ENCODE assay signal across 9 cellular contexts in the genomic region with DNA sequence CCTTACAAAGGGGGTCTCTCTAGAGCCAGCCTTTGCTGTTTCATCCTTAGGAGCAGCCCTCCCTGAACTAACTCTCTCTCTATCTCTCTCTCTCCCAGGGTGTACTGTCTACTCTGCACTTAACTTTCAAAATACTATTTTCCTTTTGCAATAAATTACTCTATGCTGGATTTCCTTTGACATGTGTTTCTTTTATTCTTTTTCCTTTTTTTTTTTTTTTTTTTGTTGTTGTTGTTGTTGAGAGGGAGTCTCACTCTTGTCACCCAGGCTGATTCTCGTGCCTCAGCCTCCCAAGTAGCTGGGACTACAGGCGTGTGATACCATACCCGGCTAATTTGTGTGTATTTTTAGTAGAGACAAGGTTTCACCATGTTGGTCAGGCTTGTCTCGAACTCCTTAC. TPM values are rescaled to one million over a fixed set of nuclear protein-coding genes. Genes with fewer than 3 reads are reported as not detected.
DNase-seq lines count a peak whose midpoint lies in the region; ATAC-seq and TF ChIP-seq lines count a peak whose summit lies in the region.
"Had no signal": no experiment of that assay in that cellular context is flagged by ENCODE, and none has a peak within 500 bp of the region (broad histone marks: within the 10 kb centered on the region; RNA-seq: fewer than 3 reads in every experiment).

No MANE protein-coding gene starts in this region.

- peak overlapping the region in 1 of 2 donors; percentile 88 for H3K4me3 ChIP-seq in CD4-positive, alpha-beta memory T cell (ENCODE audit: low read length in 2 of 2)
- peak overlapping the region; percentile 100; the same call in 1 of the 2 replicates for H3K4me3 ChIP-seq in HUES64 (ENCODE audit: low read length)
- no peak overlapping the region for H3K4me3 ChIP-seq in breast epithelium

- 81% methylated on average over 4 of the region's 4 CpGs for WGBS in HUES64

- ATAC-seq in GM21528 (IDR thresholded peaks at IDR 0.05; ENCODE audit: low FRiP score, unreplicated experiment), result no peak
- ATAC-seq in activated CD4-positive, CD25-positive, alpha-beta regulatory T cell treated with anti-CD3 and anti-CD28 coated beads, Interleukin-2, amount 50 U/mL, for 24 hours, result no peak

- TF ChIP-seq POLR2A in breast epithelium (IDR thresholded peaks at IDR 0.05), result no peak

- no peak for TF ChIP-seq CTCF in breast epithelium (IDR thresholded peaks at IDR 0.05)
- no peak for TF ChIP-seq CTCF in nephron (IDR thresholded peaks at IDR 0.05; ENCODE audit: unreplicated experiment in 3 of 3)

- peak overlapping the region; percentile 84 to 99 (median 91) for H3K27ac Mint-ChIP-seq in CD4-positive, alpha-beta memory T cell
- peak overlapping the region; percentile 83 to 98 (median 91) for H3K27ac Mint-ChIP-seq in nephron

- peaks cover 23 to 52% (median 38%) of the 10 kb centered on the region in 4 donors for H3K4me1 Mint-ChIP-seq in CD4-positive, alpha-beta memory T cell
- peaks cover 41% of the 10 kb centered on the region for H3K4me1 Mint-ChIP-seq in nephron

- no peak overlapping the region for H3K27ac ChIP-seq in CD4-positive, alpha-beta memory T cell (ENCODE audit: low read depth, low read length)
- H3K27ac ChIP-seq in HUES64 (ENCODE audit: low read depth, low read length) (peak overlapping the region; percentile 80; the same call in 1 of the 2 replicates), breast epithelium (peak overlapping the region; percentile 83 to 89)

- peaks cover 3% of the 10 kb centered on the region for H3K36me3 ChIP-seq in CD4-positive, alpha-beta memory T cell (ENCODE audit: insufficient read depth, low read length)
- H3K36me3 ChIP-seq in HUES64 (ENCODE audit: insufficient read depth, low read length), result peaks cover 22% of the 10 kb centered on the region
- no peaks in the 10 kb centered on the region for H3K36me3 ChIP-seq in breast epithelium

- peak overlapping the region in 7 of 8 donors; percentile 80 to 97 (median 87) for H3K4me3 Mint-ChIP-seq in CD4-positive, alpha-beta memory T cell
- peak overlapping the region; percentile 89 to 99 (median 95) for H3K4me3 Mint-ChIP-seq in nephron

- no peaks in the 10 kb centered on the region for H3K27me3 Mint-ChIP-seq in CD4-positive, alpha-beta memory T cell
- no peaks in the 10 kb centered on the region for H3K27me3 Mint-ChIP-seq in nephron (ENCODE audit: low read depth)

- H3K9me3 Mint-ChIP-seq in CD4-positive, alpha-beta memory T cell, result no peaks in the 10 kb centered on the region
- H3K9me3 Mint-ChIP-seq in nephron, result peaks cover 20% of the 10 kb centered on the region

- intact Hi-C loops in CD4-positive, alpha-beta memory T cell (cut with micrococcal nuclease), result loop anchor here (2.0 to 10.0 kb wide), 4 partner anchors 106 to 528 kb away; a partner anchor contains a TSS
- intact Hi-C loops in breast epithelium (cut with DNase I; ENCODE audit: low total_unique reads), result loop anchor here (10.0 kb wide), 2 partner anchors 62 to 68 kb away; a partner anchor contains a TSS

- peaks cover 10 to 19% of the 10 kb centered on the region in 2 donors for H3K36me3 Mint-ChIP-seq in CD4-positive, alpha-beta memory T cell
- H3K36me3 Mint-ChIP-seq in nephron (ENCODE audit: low read depth), result peaks cover 36% of the 10 kb centered on the region

- POLR2A ChIA-PET in CD4-positive, alpha-beta memory T cell (lab: Charles Lee; ENCODE audit: partially characterized antibody), result interaction anchor here (0.5 to 2.5 kb wide), 13 partner anchors 12 to 559 kb away, joined by 3 to 26 read pairs (median 6); a partner anchor contains a TSS

- H3K4me1 ChIP-seq in CD4-positive, alpha-beta memory T cell (ENCODE audit: insufficient read depth, low read length), result peaks cover 28% of the 10 kb centered on the region
- H3K4me1 ChIP-seq in HUES64 (ENCODE audit: insufficient read depth, low read length) (peaks cover 4% of the 10 kb centered on the region), breast epithelium (peaks cover 0 to 7% of the 10 kb centered on the region in 2 donors)

- no peak overlapping the region for H3K9ac ChIP-seq in HUES64 (ENCODE audit: low read depth, low read length)

- no peaks in the 10 kb centered on the region for H3K27me3 ChIP-seq in CD4-positive, alpha-beta memory T cell (ENCODE audit: insufficient read depth, low read length)
- H3K27me3 ChIP-seq in HUES64 (ENCODE audit: insufficient read depth, low read length) (no peaks in the 10 kb centered on the region), breast epithelium (no peaks in the 10 kb centered on the region)

- no peak for DNase-seq in CD4-positive, alpha-beta memory T cell
- DNase-seq in breast epithelium (ENCODE audit: low spot score in 2 of 2), result no peak
- DNase-seq in NCI-H1694 treated with DMSO at 0.1 percent for 48 hours (lab: John Stamatoyannopoulos, UW), result no peak
- no peak for DNase-seq in COLO829 (ENCODE audit: low spot score)
- DNase-seq: WERI-Rb-1 had no signal

- no peaks in the 10 kb centered on the region for H3K9me3 ChIP-seq in CD4-positive, alpha-beta memory T cell (ENCODE audit: control insufficient read depth in 1 of 2, low read length in 2 of 2)
- H3K9me3 ChIP-seq in HUES64 (ENCODE audit: insufficient read depth, low read depth, low read length) (no peaks in the 10 kb centered on the region), breast epithelium (no peaks in the 10 kb centered on the region)

- CTCF ChIA-PET in CD4-positive, alpha-beta memory T cell (lab: Charles Lee; ENCODE audit: partially characterized antibody), result interaction anchor here (0.7 to 1.5 kb wide), 19 partner anchors 7 to 271 kb away, joined by 3 to 15 read pairs (median 4); a partner anchor contains a TSS

RNA-seq across cellular contexts. Expression of a gene that starts 1.5 kb away (rescaled TPM):
- total RNA-seq in CD4-positive, alpha-beta memory T cell, result 10 to 100 TPM; 44.2 to 44.8 TPM
- 10 to 100 TPM; 11.9 to 25.4 TPM for polyA plus RNA-seq in CD4-positive, alpha-beta memory T cell
- polyA plus RNA-seq in HUES64 (2013, experiment 1 of 2), result 34.8 TPM
- 34.5 TPM for polyA plus RNA-seq in HUES64 (2013, experiment 2 of 2)
- total RNA-seq in breast epithelium, result 10 to 100 TPM; 19.4 to 43.6 (median 31.5) TPM

RNA-seq across cellular contexts. Expression of a gene that starts 5.8 kb away (rescaled TPM):
- 10 to 100 TPM; 85.5 to 89.2 TPM for total RNA-seq in CD4-positive, alpha-beta memory T cell
- polyA plus RNA-seq in CD4-positive, alpha-beta memory T cell, result 100 to 1,000 TPM; 155 to 261 TPM
- polyA plus RNA-seq in HUES64 (2013, experiment 1 of 2), result 89.7 TPM
- 91.2 TPM for polyA plus RNA-seq in HUES64 (2013, experiment 2 of 2)
- 10 to 100 TPM; 40.8 to 73.4 (median 49.6) TPM for total RNA-seq in breast epithelium

RNA-seq across cellular contexts. Expression of a gene that starts 18.2 kb away (rescaled TPM):
- total RNA-seq in CD4-positive, alpha-beta memory T cell, result 100 to 1,000 TPM; 164 to 173 TPM
- 10 to 100 TPM; 26.9 to 29.9 TPM for polyA plus RNA-seq in CD4-positive, alpha-beta memory T cell
- 226 TPM for polyA plus RNA-seq in HUES64 (2013, experiment 1 of 2)
- 205 TPM for polyA plus RNA-seq in HUES64 (2013, experiment 2 of 2)
- total RNA-seq in breast epithelium, result 10 to 100 TPM; 46.9 to 51.7 (median 50.1) TPM

RNA-seq across cellular contexts. Expression of a gene that starts 18.5 kb away (rescaled TPM):
- total RNA-seq in CD4-positive, alpha-beta memory T cell, result 10 to 100 TPM; 12.1 to 14.9 TPM
- polyA plus RNA-seq in CD4-positive, alpha-beta memory T cell, result 1 to 10 TPM; 3.2 to 4.3 TPM
- 14.9 TPM for polyA plus RNA-seq in HUES64 (2013, experiment 1 of 2)
- 11.3 TPM for polyA plus RNA-seq in HUES64 (2013, experiment 2 of 2)
- total RNA-seq in breast epithelium, result 10 to 100 TPM; 13.8 to 23.3 (median 18.7) TPM

RNA-seq across cellular contexts. Expression of a gene that starts 33.4 kb away (rescaled TPM):
- total RNA-seq in CD4-positive, alpha-beta memory T cell, result 10 to 100 TPM in 1 of 2 experiments, 1 to 10 TPM in 1; 9.9 to 10.6 TPM
- 1 to 10 TPM; 2.5 to 9.7 TPM for polyA plus RNA-seq in CD4-positive, alpha-beta memory T cell
- polyA plus RNA-seq in HUES64 (2013, experiment 1 of 2), result 13.3 TPM
- polyA plus RNA-seq in HUES64 (2013, experiment 2 of 2), result 16.4 TPM
- total RNA-seq in breast epithelium, result 10 to 100 TPM; 12.8 to 21.8 (median 13.0) TPM
